20 cellular contexts compared by ENCODE assay signal in the genomic region with DNA sequence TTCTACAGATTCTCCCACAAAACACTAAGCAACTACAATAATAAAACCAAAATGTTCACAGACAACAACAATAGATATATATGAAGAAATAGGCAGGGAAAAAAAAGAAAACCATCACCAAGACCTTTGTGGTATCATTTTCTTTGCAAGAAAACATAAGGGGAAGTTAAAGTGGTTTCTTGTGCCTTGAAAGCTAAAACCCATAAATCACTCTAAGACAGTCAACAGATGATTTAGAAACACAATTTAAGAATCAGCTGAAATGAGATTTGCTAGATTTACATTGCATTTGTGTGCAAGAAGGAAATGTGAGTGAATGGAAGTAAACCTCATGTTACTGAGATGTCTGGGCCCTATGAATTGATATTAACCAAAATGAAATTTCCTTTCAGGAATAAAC.
DNase-seq lines count a peak whose midpoint lies in the region; ATAC-seq lines count a peak whose summit lies in the region.
"Had no signal": no experiment of that assay in that cellular context is flagged by ENCODE, and none has a peak within 500 bp of the region (broad histone marks: within the 10 kb centered on the region; RNA-seq: fewer than 3 reads in every experiment).

No MANE protein-coding gene starts in this region.

- DNase-seq in KG1 (lab: John Stamatoyannopoulos, UW) (peak; percentile 53), MV-4-11 (lab: John Stamatoyannopoulos, UW) (peak; percentile 97), SKM-1 (lab: John Stamatoyannopoulos, UW; ENCODE audit: unreplicated experiment) (peak; percentile 13), NCI-H1048 (lab: John Stamatoyannopoulos, UW) (no peak), activated gamma-delta T cell treated with Interleukin-2 at 50 U/mL for 16 hours (no peak)
- no peak for DNase-seq in activated T-cell treated with anti-CD3 and anti-CD28 coated beads, Interleukin-2, amount 50 U/mL, for 72 hours
- DNase-seq: Caco-2; CD4-positive, alpha-beta T cell; HCEC 1CT; NCI-H1092 treated with DMSO at 0.1 percent for 48 hours; NCI-H146; NCI-H2081; PC-9; SIG-M5 had no signal

- H3K27me3 Mint-ChIP-seq in activated T-cell treated with anti-CD3 and anti-CD28 coated beads, Interleukin-2, amount 50 U/mL, for 72 hours (ENCODE audit: low read depth), result no peaks in the 10 kb centered on the region
- H3K27me3 Mint-ChIP-seq: B cell; CD4-positive, alpha-beta T cell had no signal

- no peak for ATAC-seq in HG03108 (IDR thresholded peaks at IDR 0.05; ENCODE audit: unreplicated experiment)
- no peak for ATAC-seq in activated T-cell treated with anti-CD3 and anti-CD28 coated beads, Interleukin-2, amount 50 U/mL, for 72 hours (replicated peaks in 1 of 2)
- ATAC-seq: GM23338, SK-N-SH treated with all-trans-retinoic acid at 6 μM for 48 hours had no signal

- H3K4me3 Mint-ChIP-seq in activated T-cell treated with anti-CD3 and anti-CD28 coated beads, Interleukin-2, amount 50 U/mL, for 72 hours, result no peak overlapping the region
- H3K4me3 Mint-ChIP-seq: B cell; CD4-positive, alpha-beta T cell; GM23338; IgD-negative memory B cell; T-helper 1 cell treated with Interleukin-12 subunit alpha and Interleukin-12 subunit beta and Interleukin-4 antibody, amounts not matched to agents 30 μg/mL and 1 μg/mL, for 36 hours had no signal

- no peaks in the 10 kb centered on the region for H3K4me1 Mint-ChIP-seq in activated T-cell treated with anti-CD3 and anti-CD28 coated beads, Interleukin-2, amount 50 U/mL, for 72 hours (ENCODE audit: low read depth)
- H3K4me1 Mint-ChIP-seq: B cell, GM23338, IgD-negative memory B cell had no signal

- no peaks in the 10 kb centered on the region for H3K9me3 Mint-ChIP-seq in activated T-cell treated with anti-CD3 and anti-CD28 coated beads, Interleukin-2, amount 50 U/mL, for 72 hours
- H3K9me3 Mint-ChIP-seq: CD4-positive, alpha-beta T cell; T-helper 1 cell treated with Interleukin-12 subunit alpha and Interleukin-12 subunit beta and Interleukin-4 antibody, amounts not matched to agents 30 μg/mL and 1 μg/mL, for 36 hours had no signal

- H3K36me3 Mint-ChIP-seq in activated T-cell treated with anti-CD3 and anti-CD28 coated beads, Interleukin-2, amount 50 U/mL, for 72 hours (ENCODE audit: insufficient read depth in 2 of 2), result no peaks in the 10 kb centered on the region
- H3K36me3 Mint-ChIP-seq: IgD-negative memory B cell had no signal

- H3K27ac Mint-ChIP-seq in activated T-cell treated with anti-CD3 and anti-CD28 coated beads, Interleukin-2, amount 50 U/mL, for 72 hours, result no peak overlapping the region
- H3K27ac Mint-ChIP-seq: B cell; CD4-positive, alpha-beta T cell; GM23338; IgD-negative memory B cell; T-helper 1 cell treated with Interleukin-12 subunit alpha and Interleukin-12 subunit beta and Interleukin-4 antibody, amounts not matched to agents 30 μg/mL and 1 μg/mL, for 36 hours had no signal

Comparison
In these comparisons a context has a peak if more than half of its experiments do, and no peak if none do; other contexts are left out.
1. DNase-seq: peak in KG1 (single experiment), MV-4-11 (single experiment) and SKM-1 (single experiment); none in NCI-H1048 (single experiment), activated T-cell treated with anti-CD3 and anti-CD28 coated beads, Interleukin-2, amount 50 U/mL, for 72 hours (0 of 2) and activated gamma-delta T cell treated with Interleukin-2 at 50 U/mL for 16 hours (single experiment).